ENCODE assay signal across 23 cellular contexts in genomic region chr2:71790261-71791038, GRCh38.
A peak's percentile ranks its signal among the peaks of the same experiment; 100 is the strongest.
DNase-seq lines count a peak whose midpoint lies in the region; ATAC-seq, FAIRE-seq and TF ChIP-seq lines count a peak whose summit lies in the region.
"Had no signal": no experiment of that assay in that cellular context is flagged by ENCODE, and none has a peak within 500 bp of the region (broad histone marks: within the 10 kb centered on the region; RNA-seq: fewer than 3 reads in every experiment).

No MANE protein-coding gene starts in this region.

- no peaks in the 10 kb centered on the region for H3K27me3 Mint-ChIP-seq in type B pancreatic cell
- H3K27me3 Mint-ChIP-seq in activated CD4-positive, alpha-beta T cell treated with anti-CD3 and anti-CD28 coated beads for 36 hours = peaks cover 2% of the 10 kb centered on the region
- H3K27me3 Mint-ChIP-seq: CD4-positive, alpha-beta T cell; IgD-negative memory B cell had no signal

- no peak overlapping the region for H3K4me3 ChIP-seq in K562
- H3K4me3 ChIP-seq in neuronal stem cell (ENCODE audit: low read length in 2 of 2) = no peak overlapping the region
- H3K4me3 ChIP-seq: GM12878, Peyer's patch, SK-N-MC had no signal

- peak overlapping the region; percentile 18 for H2BK5ac ChIP-seq in neuronal stem cell (ENCODE audit: low read length)

- FAIRE-seq in K562 (lab: Jason Lieb, UNC) = no peak
- FAIRE-seq: GM12878, H54 had no signal

- no peak for TF ChIP-seq POLR2A in K562 (conservative IDR thresholded peaks at IDR 0.05)

- H3K23ac ChIP-seq in neuronal stem cell (ENCODE audit: low read depth, low read length, poor library complexity) = peak overlapping the region; percentile 8

- H2BK120ac ChIP-seq in neuronal stem cell (ENCODE audit: low read depth, low read length) = no peak overlapping the region

- H3K27ac ChIP-seq in K562 (ENCODE audit: extremely low read depth, low read depth, low read length) (no peak overlapping the region), neuronal stem cell (replicated peaks; ENCODE audit: low read length) (no peak overlapping the region)
- H3K27ac ChIP-seq: HL-60, Peyer's patch, SK-N-MC had no signal

- H3K9me3 ChIP-seq in K562 (replicated peaks; ENCODE audit: control insufficient read depth, insufficient read depth, low read depth, low read length) (no peaks in the 10 kb centered on the region), neuronal stem cell (replicated peaks in 1 of 2; ENCODE audit: control insufficient read depth in 2 of 2, insufficient read depth in 1 of 2, low read depth in 1 of 2, low read length in 2 of 2) (no peaks in the 10 kb centered on the region)
- H3K9me3 ChIP-seq: Caco-2, Peyer's patch had no signal

- no peaks in the 10 kb centered on the region for H4K20me1 ChIP-seq in K562 (replicated peaks; ENCODE audit: control insufficient read depth, insufficient read depth, low read length)

- H3K4me3 Mint-ChIP-seq in type B pancreatic cell = no peak overlapping the region
- H3K4me3 Mint-ChIP-seq in activated CD4-positive, alpha-beta T cell treated with anti-CD3 and anti-CD28 coated beads for 36 hours = no peak overlapping the region
- H3K4me3 Mint-ChIP-seq: CD4-positive, alpha-beta T cell; IgD-negative memory B cell had no signal

- in situ Hi-C loops in K562 (cut with MboI) = no loop called here

- peak; percentile 58 for DNase-seq in activated effector memory CD4-positive, alpha-beta T cell treated with anti-CD3 and anti-CD28 coated beads, Interleukin-2, amount 50 U/mL, for 16 hours
- no peak for DNase-seq in activated effector memory CD4-positive, alpha-beta T cell treated with Interleukin-2 at 50 U/mL for 16 hours
- DNase-seq in K562 (ENCODE audit: extremely low read depth in 1 of 4, low spot score in 3 of 4) (no peak), neuronal stem cell (ENCODE audit: low spot score) (no peak), type B pancreatic cell (ENCODE audit: extremely low spot score, unreplicated experiment) (no peak), NCI-H187 treated with DMSO at 0.1 percent for 48 hours (lab: John Stamatoyannopoulos, UW) (no peak)
- no peak for DNase-seq in activated CD4-positive, alpha-beta T cell treated with anti-CD3 and anti-CD28 coated beads for 36 hours
- DNase-seq: Kasumi-1, NCI-H1092 treated with DMSO at 0.1 percent for 48 hours, NCI-H146, NCI-H2081 treated with DMSO at 0.1 percent for 48 hours, NCI-H446 treated with DMSO at 0.1 percent for 48 hours, NCI-H69, SHP77 had no signal

- H3K4me1 Mint-ChIP-seq in type B pancreatic cell (ENCODE audit: unreplicated experiment) = peaks cover 13% of the 10 kb centered on the region
- no peaks in the 10 kb centered on the region for H3K4me1 Mint-ChIP-seq in activated CD4-positive, alpha-beta T cell treated with anti-CD3 and anti-CD28 coated beads for 36 hours
- H3K4me1 Mint-ChIP-seq: IgD-negative memory B cell had no signal

- ATAC-seq in K562 (no peak), HG03457 (IDR thresholded peaks at IDR 0.05; ENCODE audit: unreplicated experiment) (no peak)
- no peak for ATAC-seq in activated CD4-positive, alpha-beta T cell treated with anti-CD3 and anti-CD28 coated beads for 36 hours
- ATAC-seq: GM12878 had no signal

- TF ChIP-seq EP300 in K562 (IDR thresholded peaks at IDR 0.05; ENCODE audit: low read length) = no peak

- no peak overlapping the region for H3K4ac ChIP-seq in neuronal stem cell (ENCODE audit: low read length)

- intact Hi-C loops in K562 (cut with micrococcal nuclease) = no loop called here
- intact Hi-C loops in activated CD4-positive, alpha-beta T cell treated with anti-CD3 and anti-CD28 coated beads for 36 hours (cut with DNase I, micrococcal nuclease) = no loop called here

- H3K14ac ChIP-seq in neuronal stem cell (ENCODE audit: low read length) = peak overlapping the region; percentile 59

- WGBS in K562 (ENCODE audit: insufficient coverage, low coverage, missing lambda C conversion rate) = 6% methylated on average over 10 of the region's 11 CpGs
- WGBS in neuronal stem cell (ENCODE audit: extremely low coverage in 2 of 2, insufficient read length in 2 of 2, insufficient replicate concordance in 1 of 2), 2 donors = no CpG with 5 or more reads among the region's 11 CpGs

- no peak overlapping the region for H4K8ac ChIP-seq in neuronal stem cell (ENCODE audit: low read depth, low read length)

- no peak overlapping the region for H2BK15ac ChIP-seq in neuronal stem cell (ENCODE audit: low read length)

- H4K91ac ChIP-seq in neuronal stem cell (ENCODE audit: low read depth, low read length, poor library complexity) = no peak overlapping the region

- no peaks in the 10 kb centered on the region for H3K79me1 ChIP-seq in neuronal stem cell (ENCODE audit: low read depth, low read length)

- H2AK5ac ChIP-seq in neuronal stem cell (ENCODE audit: low read depth, low read length) = no peak overlapping the region

- H3K9me1 ChIP-seq in K562 (ENCODE audit: control insufficient read depth, insufficient read depth, low read length) = no peaks in the 10 kb centered on the region

- no peaks in the 10 kb centered on the region for H3K79me2 ChIP-seq in K562 (ENCODE audit: control insufficient read depth, insufficient read depth, low read length)

- TF ChIP-seq CTCF in K562 (IDR thresholded peaks at IDR 0.05 in 2 of 3, conservative IDR thresholded peaks at IDR 0.05 in 1 of 3; ENCODE audit: insufficient read depth in 2 of 3, low read depth in 1 of 3, low read length in 3 of 3) = no peak
- no peak for TF ChIP-seq CTCF in type B pancreatic cell (conservative IDR thresholded peaks at IDR 0.05)

- H3K4me1 ChIP-seq in K562 (replicated peaks in 1 of 2; ENCODE audit: control insufficient read depth in 2 of 2, insufficient read depth in 2 of 2, low read length in 2 of 2) (peaks cover 0 to 3% of the 10 kb centered on the region in 2 experiments; a peak in 1 of 5 replicates), neuronal stem cell (ENCODE audit: control insufficient read depth in 2 of 2, insufficient read depth in 1 of 2, low read depth in 1 of 2, low read length in 2 of 2) (peaks cover 0 to 7% of the 10 kb centered on the region in 2 donors)

- H3K36me3 ChIP-seq in K562 (ENCODE audit: control insufficient read depth, insufficient read depth, low read length) (no peaks in the 10 kb centered on the region), neuronal stem cell (replicated peaks in 1 of 2; ENCODE audit: control insufficient read depth in 2 of 2, insufficient read depth in 2 of 2, low read length in 2 of 2) (no peaks in the 10 kb centered on the region)
- H3K36me3 ChIP-seq: Peyer's patch had no signal

- no peak for TF ChIP-seq RAD21 in K562 (CRISPR knock-in tag; conservative IDR thresholded peaks at IDR 0.05 in 1 of 2, IDR thresholded peaks at IDR 0.05 in 1 of 2)

- H3K27me3 ChIP-seq in K562 (ENCODE audit: control insufficient read depth in 2 of 2, insufficient read depth in 2 of 2, low read length in 2 of 2) = peaks cover 6 to 47% of the 10 kb centered on the region in 2 experiments; a peak in 4 of 5 replicates
- no peaks in the 10 kb centered on the region for H3K27me3 ChIP-seq in neuronal stem cell (ENCODE audit: control insufficient read depth in 3 of 3, insufficient read depth in 3 of 3, low read depth in 1 of 3, low read length in 3 of 3)
- H3K27me3 ChIP-seq: Peyer's patch had no signal

- CTCF ChIA-PET in K562 (lab: Yijun Ruan, JAX; ENCODE audit: low intra/inter-chr PET ratio) = no interaction called here
- CTCF ChIA-PET in activated CD4-positive, alpha-beta T cell treated with anti-CD3 and anti-CD28 coated beads for 36 hours (lab: Charles Lee) = interaction anchor here (0.6 kb wide), 1 partner anchor 174 kb away, joined by 3 read pairs; no protein-coding TSS in a partner anchor

- BruUV-seq in K562 (replicated peaks; lab: Mats Ljungman, UMichigan) = no TSS peak

- H3K9me3 Mint-ChIP-seq in type B pancreatic cell = no peaks in the 10 kb centered on the region
- H3K9me3 Mint-ChIP-seq in activated CD4-positive, alpha-beta T cell treated with anti-CD3 and anti-CD28 coated beads for 36 hours (ENCODE audit: low read depth) = no peaks in the 10 kb centered on the region
- H3K9me3 Mint-ChIP-seq: CD4-positive, alpha-beta T cell; IgD-negative memory B cell had no signal

- no peak overlapping the region for H2AFZ ChIP-seq in K562 (ENCODE audit: low read depth, low read length)
- no peak overlapping the region for H2AFZ ChIP-seq in neuronal stem cell (ENCODE audit: low read length)

- peak overlapping the region; percentile 58 for H3K27ac Mint-ChIP-seq in type B pancreatic cell
- H3K27ac Mint-ChIP-seq in activated CD4-positive, alpha-beta T cell treated with anti-CD3 and anti-CD28 coated beads for 36 hours = no peak overlapping the region
- H3K27ac Mint-ChIP-seq: CD4-positive, alpha-beta T cell; IgD-negative memory B cell had no signal

- H2BK12ac ChIP-seq in neuronal stem cell (ENCODE audit: low read length) = no peak overlapping the region

- POLR2A ChIA-PET in K562 (lab: Yijun Ruan, JAX) = interaction anchor here (0.6 kb wide), 2 partner anchors 64 to 642 kb away, joined by 3 to 4 read pairs; no protein-coding TSS in a partner anchor
- POLR2A ChIA-PET in activated CD4-positive, alpha-beta T cell treated with anti-CD3 and anti-CD28 coated beads for 36 hours (lab: Charles Lee) = no interaction called here

- peak overlapping the region; percentile 40 for H3K18ac ChIP-seq in neuronal stem cell (ENCODE audit: low read length)

- H3K9ac ChIP-seq in K562 (ENCODE audit: insufficient read depth in 1 of 2, low read depth in 2 of 2, low read length in 2 of 2) = no peak overlapping the region
- no peak overlapping the region for H3K9ac ChIP-seq in neuronal stem cell (ENCODE audit: low read depth, low read length, poor library complexity)

- H3K36me3 Mint-ChIP-seq in type B pancreatic cell = no peaks in the 10 kb centered on the region
- no peaks in the 10 kb centered on the region for H3K36me3 Mint-ChIP-seq in activated CD4-positive, alpha-beta T cell treated with anti-CD3 and anti-CD28 coated beads for 36 hours (ENCODE audit: low read depth)
- H3K36me3 Mint-ChIP-seq: IgD-negative memory B cell had no signal

- no peak overlapping the region for H3K4me2 ChIP-seq in K562 (ENCODE audit: insufficient read depth, low read length)
- H3K4me2 ChIP-seq in neuronal stem cell (ENCODE audit: insufficient read depth, low read length, poor library complexity, severe bottlenecking) = no peak overlapping the region

TF ChIP-seq in K562, 482 proteins besides CTCF, POLR2A, EP300 and RAD21 (continues in another document):
- TF ChIP-seq HOXB6 (CRISPR knock-in tag; IDR thresholded peaks at IDR 0.05; ENCODE audit: borderline replicate concordance) (no peak), MAFG (tag; conservative IDR thresholded peaks at IDR 0.05) (peak; percentile 66; the same call in 1 of the 2 replicates), ZNF316 (IDR thresholded peaks at IDR 0.05) (peak; percentile 83)
- TF ChIP-seq, protein P1, sequence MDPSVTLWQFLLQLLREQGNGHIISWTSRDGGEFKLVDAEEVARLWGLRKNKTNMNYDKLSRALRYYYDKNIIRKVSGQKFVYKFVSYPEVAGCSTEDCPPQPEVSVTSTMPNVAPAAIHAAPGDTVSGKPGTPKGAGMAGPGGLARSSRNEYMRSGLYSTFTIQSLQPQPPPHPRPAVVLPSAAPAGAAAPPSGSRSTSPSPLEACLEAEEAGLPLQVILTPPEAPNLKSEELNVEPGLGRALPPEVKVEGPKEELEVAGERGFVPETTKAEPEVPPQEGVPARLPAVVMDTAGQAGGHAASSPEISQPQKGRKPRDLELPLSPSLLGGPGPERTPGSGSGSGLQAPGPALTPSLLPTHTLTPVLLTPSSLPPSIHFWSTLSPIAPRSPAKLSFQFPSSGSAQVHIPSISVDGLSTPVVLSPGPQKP (CRISPR knock-in tag; IDR thresholded peaks at IDR 0.05) = no peak
